15 cellular contexts compared by ENCODE assay signal in the genomic region with DNA sequence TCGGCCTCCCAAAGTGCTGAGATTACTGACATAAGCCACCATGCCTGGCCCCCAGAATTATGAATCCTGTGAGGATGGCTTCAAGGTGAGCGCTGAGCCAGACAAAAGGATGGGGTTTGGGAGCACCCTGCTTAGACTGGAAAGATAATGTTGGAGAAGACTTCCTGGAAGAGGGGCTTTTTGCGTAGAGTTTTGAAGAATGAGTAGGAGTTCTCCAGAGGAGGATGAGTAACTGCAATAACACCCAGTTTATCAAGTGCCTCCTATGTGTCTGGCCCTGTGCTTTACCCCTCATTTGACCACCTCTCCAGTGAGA. TPM values are rescaled to one million over a fixed set of nuclear protein-coding genes. Genes with fewer than 3 reads are reported as not detected.
DNase-seq lines count a peak whose midpoint lies in the region; TF ChIP-seq lines count a peak whose summit lies in the region.
"Had no signal": no experiment of that assay in that cellular context is flagged by ENCODE, and none has a peak within 500 bp of the region (broad histone marks: within the 10 kb centered on the region; RNA-seq: fewer than 3 reads in every experiment).

No MANE protein-coding gene starts in this region.

- peaks cover 35% of the 10 kb centered on the region for H3K4me1 Mint-ChIP-seq in brain
- H3K4me1 Mint-ChIP-seq in neural progenitor cell: peaks cover 10% of the 10 kb centered on the region

- H3K4me2 ChIP-seq in neural progenitor cell: no peak overlapping the region

- intact Hi-C loops in thyroid gland (cut with DNase I): no loop called here

- no peaks in the 10 kb centered on the region for H4K20me1 ChIP-seq in neural progenitor cell (ENCODE audit: low read depth)

- WGBS in thyroid gland, 2 donors: 91 to 100% methylated on average over 3 of the region's 3 CpGs

- H3K9me3 ChIP-seq in neural progenitor cell (ENCODE audit: low read depth): no peaks in the 10 kb centered on the region
- no peaks in the 10 kb centered on the region for H3K9me3 ChIP-seq in thyroid gland
- H3K9me3 ChIP-seq: esophagus muscularis mucosa, psoas muscle had no signal

- H3K36me3 ChIP-seq in neural progenitor cell: no peaks in the 10 kb centered on the region
- no peaks in the 10 kb centered on the region for H3K36me3 ChIP-seq in thyroid gland
- H3K36me3 ChIP-seq: esophagus muscularis mucosa had no signal

- no peak for TF ChIP-seq POLR2A in thyroid gland (IDR thresholded peaks at IDR 0.05)

- H3K4me3 Mint-ChIP-seq in brain (peak overlapping the region in 2 of 5 experiments; percentile 19 to 89), neural progenitor cell (no peak overlapping the region)
- H3K4me3 Mint-ChIP-seq: activated naive CD4-positive, alpha-beta T cell treated with anti-CD3 and anti-CD28 coated beads for 36 hours; stimulated activated effector memory CD8-positive, alpha-beta T cell treated with anti-CD3 and anti-CD28 coated beads, Interleukin-12 subunit alpha, Interleukin-12 subunit beta, amount 100 ng/mL, for 72 hours had no signal

- H3K4me3 ChIP-seq in neural progenitor cell: no peak overlapping the region
- H3K4me3 ChIP-seq in thyroid gland (replicated peaks in 1 of 3): no peak overlapping the region
- H3K4me3 ChIP-seq: GM12878 had no signal

- no peak overlapping the region for H3K9ac ChIP-seq in neural progenitor cell

- H3K9me3 Mint-ChIP-seq in brain (peaks cover 0 to 16% (median 3%) of the 10 kb centered on the region in 5 experiments), neural progenitor cell (no peaks in the 10 kb centered on the region)
- H3K9me3 Mint-ChIP-seq: activated naive CD4-positive, alpha-beta T cell treated with anti-CD3 and anti-CD28 coated beads for 36 hours; stimulated activated effector memory CD8-positive, alpha-beta T cell treated with anti-CD3 and anti-CD28 coated beads, Interleukin-12 subunit alpha, Interleukin-12 subunit beta, amount 100 ng/mL, for 72 hours had no signal

- no peaks in the 10 kb centered on the region for H3K79me2 ChIP-seq in neural progenitor cell (ENCODE audit: low read depth)

- DNase-seq in Daoy (ENCODE audit: low read depth): peak; percentile 52
- DNase-seq in neural progenitor cell (ENCODE audit: low spot score): no peak
- DNase-seq in anterior cingulate cortex (lab: John Stamatoyannopoulos, UW): no peak
- no peak for DNase-seq in thyroid gland
- no peak for DNase-seq in medulla oblongata (ENCODE audit: extremely low spot score)
- DNase-seq: DMS79 treated with DMSO at 0.1 percent for 48 hours; NCI-H345; stimulated activated CD4-positive, alpha-beta T cell treated with anti-CD3 and anti-CD28 coated beads, Interleukin-2, amount 100 ng/mL, for 24 hours had no signal

- H3F3A ChIP-seq in neural progenitor cell (ENCODE audit: low read depth): peaks cover 13% of the 10 kb centered on the region

- H3K27me3 Mint-ChIP-seq in brain (peaks cover 22% of the 10 kb centered on the region), neural progenitor cell (ENCODE audit: insufficient read depth, low read depth) (peaks cover 26% of the 10 kb centered on the region)

- H3K27ac ChIP-seq in neural progenitor cell (no peak overlapping the region), thyroid gland (no peak overlapping the region)
- H3K27ac ChIP-seq: psoas muscle had no signal

- peak overlapping the region; percentile 51 for H2AFZ ChIP-seq in neural progenitor cell (replicated peaks)

- peaks cover 41% of the 10 kb centered on the region for H3K27me3 ChIP-seq in neural progenitor cell
- H3K27me3 ChIP-seq in thyroid gland: no peaks in the 10 kb centered on the region

- TF ChIP-seq CTCF in brain (conservative IDR thresholded peaks at IDR 0.05): no peak
- TF ChIP-seq CTCF in neural progenitor cell (IDR thresholded peaks at IDR 0.05): no peak
- no peak for TF ChIP-seq CTCF in thyroid gland (IDR thresholded peaks at IDR 0.05)

- H3K27ac Mint-ChIP-seq in brain (peak overlapping the region in 3 of 5 experiments; percentile 67 to 90 (median 89)), neural progenitor cell (no peak overlapping the region)
- H3K27ac Mint-ChIP-seq: activated naive CD4-positive, alpha-beta T cell treated with anti-CD3 and anti-CD28 coated beads for 36 hours; stimulated activated effector memory CD8-positive, alpha-beta T cell treated with anti-CD3 and anti-CD28 coated beads, Interleukin-12 subunit alpha, Interleukin-12 subunit beta, amount 100 ng/mL, for 72 hours had no signal

- H3K36me3 Mint-ChIP-seq in brain: peaks cover 18% of the 10 kb centered on the region
- no peaks in the 10 kb centered on the region for H3K36me3 Mint-ChIP-seq in neural progenitor cell
- H3K36me3 Mint-ChIP-seq: stimulated activated effector memory CD8-positive, alpha-beta T cell treated with anti-CD3 and anti-CD28 coated beads, Interleukin-12 subunit alpha, Interleukin-12 subunit beta, amount 100 ng/mL, for 72 hours had no signal

- H3K4me1 ChIP-seq in neural progenitor cell (no peaks in the 10 kb centered on the region), thyroid gland (peaks cover 7 to 27% of the 10 kb centered on the region in 2 donors)

RNA-seq across cellular contexts. Expression of a gene that starts 0.6 kb away (rescaled TPM):
- 5.1 and 7.3 TPM in 2 replicates for total RNA-seq in Daoy (2014; rRNA removed; shearing (Covaris generic))
- polyA plus RNA-seq in brain (ENCODE audit: insufficient read depth, low read depth, low replicate concordance): 5.2 TPM
- total RNA-seq in neural progenitor cell (ENCODE audit: low replicate concordance) (0.19 and 2.5 TPM in 2 replicates), thyroid gland (1 to 10 TPM in 3 of 4 donors, not detected in 1; 3.7 to 9.9 (median 5.1) TPM)
- total RNA-seq: activated CD8-positive, alpha-beta memory T cell treated with anti-CD3 and anti-CD28 coated beads for 36 hours had no signal

RNA-seq across cellular contexts. Expression of a gene that starts 12.1 kb away (rescaled TPM):
- total RNA-seq in Daoy (2014; rRNA removed; shearing (Covaris generic)): not detected in 2 replicates
- polyA plus RNA-seq in brain (ENCODE audit: insufficient read depth, low read depth, low replicate concordance): 0.83 TPM
- 0.03 TPM in 1 of 2 replicates, not detected in the other for total RNA-seq in neural progenitor cell (ENCODE audit: low replicate concordance)
- 1 to 10 TPM; 1.1 to 7.1 (median 2.2) TPM for total RNA-seq in thyroid gland
- total RNA-seq: activated CD8-positive, alpha-beta memory T cell treated with anti-CD3 and anti-CD28 coated beads for 36 hours; activated naive CD4-positive, alpha-beta T cell treated with anti-CD3 and anti-CD28 coated beads for 36 hours had no signal

RNA-seq across cellular contexts. Expression of a gene that starts 33.9 kb away (rescaled TPM):
- 57.4 and 73.6 TPM in 2 replicates for total RNA-seq in Daoy (2014; rRNA removed; shearing (Covaris generic))
- 93.3 TPM for polyA plus RNA-seq in brain (ENCODE audit: insufficient read depth, low read depth, low replicate concordance)
- total RNA-seq in neural progenitor cell (ENCODE audit: low replicate concordance) (21.1 and 50.5 TPM in 2 replicates), thyroid gland (10 to 100 TPM; 40.5 to 75.6 (median 56.1) TPM)

RNA-seq across cellular contexts. Expression of a gene that starts 44.9 kb away (rescaled TPM):
- 4.6 and 16.4 TPM in 2 replicates for total RNA-seq in Daoy (2014; rRNA removed; shearing (Covaris generic))
- 30.4 TPM for polyA plus RNA-seq in brain (ENCODE audit: insufficient read depth, low read depth, low replicate concordance)
- total RNA-seq in neural progenitor cell (ENCODE audit: low replicate concordance) (2.1 and 5.7 TPM in 2 replicates), thyroid gland (10 to 100 TPM; 23.5 to 44.0 (median 27.9) TPM)

RNA-seq across cellular contexts. Expression of a gene that starts 52.6 kb away (rescaled TPM):
- 7.0 and 7.4 TPM in 2 replicates for total RNA-seq in Daoy (2014; rRNA removed; shearing (Covaris generic))
- polyA plus RNA-seq in brain (ENCODE audit: insufficient read depth, low read depth, low replicate concordance): 120 TPM
- 81.7 and 203 TPM in 2 replicates for total RNA-seq in neural progenitor cell (ENCODE audit: low replicate concordance)
- total RNA-seq in thyroid gland: 10 to 100 TPM; 12.7 to 24.2 (median 22.9) TPM
